ENCODE assay signal across 20 cellular contexts in genomic region chr1:197312163-197312562, GRCh38. TPM values are rescaled to one million over a fixed set of nuclear protein-coding genes. Genes with fewer than 3 reads are reported as not detected.
DNase-seq lines count a peak whose midpoint lies in the region; ATAC-seq and TF ChIP-seq lines count a peak whose summit lies in the region.
"Had no signal": no experiment of that assay in that cellular context is flagged by ENCODE, and none has a peak within 500 bp of the region (broad histone marks: within the 10 kb centered on the region; RNA-seq: fewer than 3 reads in every experiment).

No MANE protein-coding gene starts in this region.

- H3K27me3 Mint-ChIP-seq in Caco-2 (ENCODE audit: insufficient read depth, unreplicated experiment) = no peaks in the 10 kb centered on the region

- H3K9me3 ChIP-seq in Caco-2 = no peaks in the 10 kb centered on the region
- H3K9me3 ChIP-seq in HEK293 (ENCODE audit: control insufficient read depth, insufficient read depth, low read depth, low read length) = no peaks in the 10 kb centered on the region
- H3K9me3 ChIP-seq in RWPE2 (ENCODE audit: severe bottlenecking) = no peaks in the 10 kb centered on the region
- H3K9me3 ChIP-seq: Peyer's patch, SK-N-SH had no signal

- H3K4me3 ChIP-seq in Caco-2 (ENCODE audit: low read depth, low read length) (no peak overlapping the region), HEK293 (ENCODE audit: low read depth, low read length) (no peak overlapping the region), RWPE2 (ENCODE audit: severe bottlenecking) (no peak overlapping the region)
- H3K4me3 ChIP-seq: Peyer's patch had no signal

- no peak overlapping the region for H3K27ac Mint-ChIP-seq in Caco-2 (ENCODE audit: unreplicated experiment)
- H3K27ac Mint-ChIP-seq: CD14-positive monocyte, T-cell had no signal

- peaks cover 21% of the 10 kb centered on the region for H3K4me1 Mint-ChIP-seq in Caco-2 (ENCODE audit: low read depth, unreplicated experiment)
- H3K4me1 Mint-ChIP-seq: CD14-positive monocyte, T-cell had no signal

- no peak overlapping the region for H3K4me3 Mint-ChIP-seq in Caco-2 (ENCODE audit: unreplicated experiment)
- H3K4me3 Mint-ChIP-seq: CD14-positive monocyte, T-cell had no signal

- TF ChIP-seq CTCF in Caco-2 (IDR thresholded peaks at IDR 0.05; ENCODE audit: insufficient read depth in 1 of 2, low read depth in 1 of 2, low read length in 1 of 2, severe bottlenecking in 1 of 2, unreplicated experiment in 1 of 2) (no peak), HEK293 (tag by site-specific recombination; IDR thresholded peaks at IDR 0.05) (no peak), RWPE2 (IDR thresholded peaks at IDR 0.05; ENCODE audit: poor library complexity, severe bottlenecking) (no peak), foreskin keratinocyte (conservative IDR thresholded peaks at IDR 0.05) (no peak)

- BruUV-seq in Caco-2 (replicated peaks; lab: Mats Ljungman, UMichigan) = no TSS peak

- intact Hi-C loops in Caco-2 (cut with micrococcal nuclease; ENCODE audit: unreplicated experiment) = loop anchor here (2.0 kb wide), 1 partner anchor 59 kb away; no protein-coding TSS in a partner anchor

- H3K36me3 ChIP-seq in Caco-2 (ENCODE audit: control insufficient read depth, insufficient read depth, low read length) (no peaks in the 10 kb centered on the region), HEK293 (ENCODE audit: control insufficient read depth in 2 of 2, insufficient read depth in 1 of 2, low read length in 2 of 2) (no peaks in the 10 kb centered on the region), RWPE2 (ENCODE audit: low read depth) (no peaks in the 10 kb centered on the region)
- H3K36me3 ChIP-seq: Peyer's patch had no signal

- DNase-seq in Caco-2 (peak; percentile 18 to 43), RWPE2 (ENCODE audit: low spot score) (no peak), foreskin keratinocyte (peak in 1 of 2 donors; percentile 42), NCI-H1048 (lab: John Stamatoyannopoulos, UW) (no peak), retina (no peak)
- DNase-seq in stimulated activated naive CD4-positive, alpha-beta T cell treated with Interleukin-2 at 50 U/mL for 16 hours (lab: John Stamatoyannopoulos, UW) = no peak
- DNase-seq: ACHN, AML-193, HCEC 1CT, Karpas-422, NCI-H1417, NCI-H1930, NCI-H510A treated with DMSO at 0.1 percent for 48 hours, Peyer's patch, SHP77, SK-N-SH, T-cell had no signal

- H3K9me3 Mint-ChIP-seq in Caco-2 (ENCODE audit: unreplicated experiment) = no peaks in the 10 kb centered on the region
- H3K9me3 Mint-ChIP-seq: T-cell had no signal

- H3K27me3 ChIP-seq in Caco-2 (replicated peaks; ENCODE audit: control insufficient read depth, insufficient read depth, low read length) (no peaks in the 10 kb centered on the region), RWPE2 (ENCODE audit: insufficient read depth, poor library complexity, severe bottlenecking) (no peaks in the 10 kb centered on the region), foreskin keratinocyte (no peaks in the 10 kb centered on the region)
- H3K27me3 ChIP-seq: Peyer's patch had no signal

- H3K36me3 Mint-ChIP-seq in Caco-2 (ENCODE audit: insufficient read depth, unreplicated experiment) = no peaks in the 10 kb centered on the region
- H3K36me3 Mint-ChIP-seq: CD14-positive monocyte, T-cell had no signal

- CTCF ChIA-PET in Caco-2 (lab: Charles Lee) = no interaction called here
- CTCF ChIA-PET in HEK293 (lab: Yijun Ruan, JAX) = no interaction called here

- H3K4me1 ChIP-seq in Caco-2 (peaks cover 21% of the 10 kb centered on the region), HEK293 (ENCODE audit: control insufficient read depth, insufficient read depth, low read length) (no peaks in the 10 kb centered on the region), RWPE2 (ENCODE audit: insufficient read depth, poor library complexity, severe bottlenecking) (no peaks in the 10 kb centered on the region), foreskin keratinocyte (peaks cover 4% of the 10 kb centered on the region)
- H3K4me1 ChIP-seq: Peyer's patch had no signal

- H3K27ac ChIP-seq in HEK293 (ENCODE audit: extremely low read depth, low read depth, low read length) (no peak overlapping the region), RWPE2 (ENCODE audit: poor library complexity, severe bottlenecking) (no peak overlapping the region), foreskin keratinocyte (no peak overlapping the region)
- H3K27ac ChIP-seq: Peyer's patch had no signal

- POLR2A ChIA-PET in Caco-2 (lab: Charles Lee) (no interaction called here), HEK293 (lab: Yijun Ruan, JAX) (no interaction called here)

- ATAC-seq in RWPE2 (ENCODE audit: low read depth) (peak; percentile 38; the same call in 1 of the 3 replicates), foreskin keratinocyte (peak; percentile 47), HG02610 (IDR thresholded peaks at IDR 0.05; ENCODE audit: unreplicated experiment) (no peak)
- ATAC-seq: T-cell had no signal

TF ChIP-seq in HEK293, 187 proteins besides CTCF, POLR2A, EP300 and RAD21 (continues in another document):
- TF ChIP-seq, protein P1, sequence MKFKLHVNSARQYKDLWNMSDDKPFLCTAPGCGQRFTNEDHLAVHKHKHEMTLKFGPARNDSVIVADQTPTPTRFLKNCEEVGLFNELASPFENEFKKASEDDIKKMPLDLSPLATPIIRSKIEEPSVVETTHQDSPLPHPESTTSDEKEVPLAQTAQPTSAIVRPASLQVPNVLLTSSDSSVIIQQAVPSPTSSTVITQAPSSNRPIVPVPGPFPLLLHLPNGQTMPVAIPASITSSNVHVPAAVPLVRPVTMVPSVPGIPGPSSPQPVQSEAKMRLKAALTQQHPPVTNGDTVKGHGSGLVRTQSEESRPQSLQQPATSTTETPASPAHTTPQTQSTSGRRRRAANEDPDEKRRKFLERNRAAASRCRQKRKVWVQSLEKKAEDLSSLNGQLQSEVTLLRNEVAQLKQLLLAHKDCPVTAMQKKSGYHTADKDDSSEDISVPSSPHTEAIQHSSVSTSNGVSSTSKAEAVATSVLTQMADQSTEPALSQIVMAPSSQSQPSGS (tag by site-specific recombination; IDR thresholded peaks at IDR 0.05; ENCODE audit: low read depth) = no peak
- TF ChIP-seq ZEB2 (tag by site-specific recombination; IDR thresholded peaks at IDR 0.05) = 0 out of 2 replicates have a peak, but pooled peaks have one; percentile 30
- peak; percentile 35; the same call in 1 of the 2 replicates for TF ChIP-seq OSR2 (tag by site-specific recombination; IDR thresholded peaks at IDR 0.05)
- TF ChIP-seq AEBP2 (tag by site-specific recombination; IDR thresholded peaks at IDR 0.05; ENCODE audit: borderline replicate concordance) = no peak
- TF ChIP-seq ZNF610 (tag by site-specific recombination; IDR thresholded peaks at IDR 0.05; ENCODE audit: borderline replicate concordance) = no peak
- no peak for TF ChIP-seq ZBTB7A (tag by site-specific recombination; IDR thresholded peaks at IDR 0.05; ENCODE audit: low read depth)
- 0 out of 2 replicates have a peak, but pooled peaks have one; percentile 39 for TF ChIP-seq KLF17 (tag by site-specific recombination; IDR thresholded peaks at IDR 0.05)
- peak; percentile 63 for TF ChIP-seq ZNF335 (tag by site-specific recombination; conservative IDR thresholded peaks at IDR 0.05)
- TF ChIP-seq SP7 (tag by site-specific recombination; IDR thresholded peaks at IDR 0.05) = peak; percentile 51
- TF ChIP-seq ZNF138 (tag by site-specific recombination; IDR thresholded peaks at IDR 0.05; ENCODE audit: borderline replicate concordance) = no peak
- no peak for TF ChIP-seq ZNF677 (tag by site-specific recombination; IDR thresholded peaks at IDR 0.05)
- TF ChIP-seq, protein P2, sequence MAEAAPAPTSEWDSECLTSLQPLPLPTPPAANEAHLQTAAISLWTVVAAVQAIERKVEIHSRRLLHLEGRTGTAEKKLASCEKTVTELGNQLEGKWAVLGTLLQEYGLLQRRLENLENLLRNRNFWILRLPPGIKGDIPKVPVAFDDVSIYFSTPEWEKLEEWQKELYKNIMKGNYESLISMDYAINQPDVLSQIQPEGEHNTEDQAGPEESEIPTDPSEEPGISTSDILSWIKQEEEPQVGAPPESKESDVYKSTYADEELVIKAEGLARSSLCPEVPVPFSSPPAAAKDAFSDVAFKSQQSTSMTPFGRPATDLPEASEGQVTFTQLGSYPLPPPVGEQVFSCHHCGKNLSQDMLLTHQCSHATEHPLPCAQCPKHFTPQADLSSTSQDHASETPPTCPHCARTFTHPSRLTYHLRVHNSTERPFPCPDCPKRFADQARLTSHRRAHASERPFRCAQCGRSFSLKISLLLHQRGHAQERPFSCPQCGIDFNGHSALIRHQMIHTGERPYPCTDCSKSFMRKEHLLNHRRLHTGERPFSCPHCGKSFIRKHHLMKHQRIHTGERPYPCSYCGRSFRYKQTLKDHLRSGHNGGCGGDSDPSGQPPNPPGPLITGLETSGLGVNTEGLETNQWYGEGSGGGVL (tag by site-specific recombination; IDR thresholded peaks at IDR 0.05) = peak; percentile 25; the same call in 1 of the 2 replicates
- TF ChIP-seq ZNF747 (tag by site-specific recombination; IDR thresholded peaks at IDR 0.05) = no peak
- TF ChIP-seq ZNF580 (tag by site-specific recombination; IDR thresholded peaks at IDR 0.05) = peak; percentile 16; the same call in 1 of the 2 replicates

RNA-seq across cellular contexts. Expression of gene CRB1, which starts 44.1 kb away (rescaled TPM):
- total RNA-seq in Caco-2 (2022) = not detected in 2 replicates
- not detected in 2 replicates for total RNA-seq in foreskin keratinocyte
- polyA plus RNA-seq in foreskin keratinocyte = not detected in 2 replicates
- total RNA-seq: Peyer's patch had no signal
- polyA plus RNA-seq: CD14-positive monocyte had no signal

Comparison
In these comparisons a context has a peak if more than half of its experiments do, and no peak if none do; other contexts are left out.
1. DNase-seq: peak in Caco-2 (2 of 2); none in RWPE2 (single experiment), NCI-H1048 (single experiment), stimulated activated naive CD4-positive, alpha-beta T cell treated with Interleukin-2 at 50 U/mL for 16 hours (single experiment) and retina (single experiment).